In genomic region chr4:137000432-137000831, GRCh38 we compare ENCODE assay signal across 21 cellular contexts.
"Had no signal": no experiment of that assay in that cellular context is flagged by ENCODE, and none has a peak within 500 bp of the region (broad histone marks: within the 10 kb centered on the region; RNA-seq: fewer than 3 reads in every experiment).

No MANE protein-coding gene starts in this region.

- H3K4me3 ChIP-seq: colonic mucosa, gastrocnemius medialis, left ventricle myocardium inferior, skin epidermis, stomach, thyroid gland had no signal

- H3K9me3 ChIP-seq: colonic mucosa, gastrocnemius medialis, thyroid gland had no signal

- H3K36me3 ChIP-seq: colonic mucosa, gastrocnemius medialis, left ventricle myocardium inferior, stomach, thyroid gland had no signal

- ATAC-seq: activated CD4-positive, alpha-beta T cell treated with anti-CD3 and anti-CD28 coated beads for 36 hours; activated CD8-positive, alpha-beta memory T cell treated with anti-CD3 and anti-CD28 coated beads, Interleukin-2, amount 10 ng/mL, durations not matched to agents 7 days and 5 days; activated CD8-positive, alpha-beta T cell treated with anti-CD3 and anti-CD28 coated beads, Interleukin-2, amount 10 ng/mL, durations not matched to agents 7 days and 5 days; activated naive CD4-positive, alpha-beta T cell treated with anti-CD3 and anti-CD28 coated beads, Interleukin-2, amount 50 U/mL, for 72 hours; gastrocnemius medialis; naive thymus-derived CD4-positive, alpha-beta T cell; stimulated activated naive B cell treated with anti-CD40 and anti-IgM and Interleukin-4, amounts not matched to agents 10 μg/mL and 1 μg/mL and 100 μg/mL, for 72 hours had no signal

- H3K4me1 ChIP-seq: colonic mucosa, gastrocnemius medialis, left ventricle myocardium inferior, stomach, thyroid gland had no signal

- H3K27me3 ChIP-seq: colonic mucosa, gastrocnemius medialis, stomach, thyroid gland had no signal

- FAIRE-seq: bronchial epithelial cell, endometrium, islet of Langerhans had no signal

- H3K27ac ChIP-seq: colonic mucosa, gastrocnemius medialis, left ventricle myocardium inferior, skin epidermis, stomach, thyroid gland had no signal

- DNase-seq: activated CD4-positive, alpha-beta T cell treated with anti-CD3 and anti-CD28 coated beads for 36 hours; activated CD4-positive, CD25-positive, alpha-beta regulatory T cell; activated CD8-positive, alpha-beta memory T cell treated with anti-CD3 and anti-CD28 coated beads, Interleukin-2, amount 10 ng/mL, durations not matched to agents 7 days and 5 days; activated CD8-positive, alpha-beta T cell treated with anti-CD3 and anti-CD28 coated beads, Interleukin-2, amount 10 ng/mL, durations not matched to agents 7 days and 5 days; activated naive CD4-positive, alpha-beta T cell; activated T-cell treated with anti-CD3 and anti-CD28 coated beads, Interleukin-2, amount 50 U/mL, for 48 hours; colonic mucosa; effector CD8-positive, alpha-beta T cell; gastrocnemius medialis; glutamatergic neuron; left ventricle myocardium inferior; mammary epithelial cell; naive thymus-derived CD4-positive, alpha-beta T cell; stimulated activated naive B cell treated with anti-CD40 and anti-IgM and Interleukin-4, amounts not matched to agents 10 μg/mL and 1 μg/mL and 100 μg/mL, for 72 hours; stomach; thyroid gland had no signal
